9 cellular contexts compared by ENCODE assay signal in genomic region chrX:130118941-130119640, GRCh38. TPM values are rescaled to one million over a fixed set of nuclear protein-coding genes. Genes with fewer than 3 reads are reported as not detected.
DNase-seq lines count a peak whose midpoint lies in the region; ATAC-seq and TF ChIP-seq lines count a peak whose summit lies in the region.
"Had no signal": no experiment of that assay in that cellular context is flagged by ENCODE, and none has a peak within 500 bp of the region (broad histone marks: within the 10 kb centered on the region; RNA-seq: fewer than 3 reads in every experiment).

No MANE protein-coding gene starts in this region.

- no peaks in the 10 kb centered on the region for H3K36me3 ChIP-seq in thoracic aorta
- H3K36me3 ChIP-seq in upper lobe of right lung: no peaks in the 10 kb centered on the region

- TF ChIP-seq CTCF in RWPE1 (conservative IDR thresholded peaks at IDR 0.05; ENCODE audit: low read depth) (no peak), foreskin keratinocyte (conservative IDR thresholded peaks at IDR 0.05) (no peak), thoracic aorta (IDR thresholded peaks at IDR 0.05) (no peak), upper lobe of right lung (IDR thresholded peaks at IDR 0.05) (no peak)

- H3K4me1 ChIP-seq in foreskin keratinocyte: peaks cover 17% of the 10 kb centered on the region
- peaks cover 0 to 11% of the 10 kb centered on the region in 2 donors for H3K4me1 ChIP-seq in thoracic aorta (ENCODE audit: control insufficient read depth in 1 of 2, low read depth in 2 of 2)
- peaks cover 4% of the 10 kb centered on the region for H3K4me1 ChIP-seq in upper lobe of right lung

- no peak overlapping the region for H3K27ac Mint-ChIP-seq in activated naive CD4-positive, alpha-beta T cell treated with anti-CD3 and anti-CD28 coated beads, Interleukin-2, amount 10 ng/mL, durations not matched to agents 7 days and 5 days

- H3K27me3 ChIP-seq in foreskin keratinocyte (no peaks in the 10 kb centered on the region), thoracic aorta (replicated peaks; ENCODE audit: insufficient read depth) (no peaks in the 10 kb centered on the region), upper lobe of right lung (no peaks in the 10 kb centered on the region)
- H3K27me3 ChIP-seq: testis had no signal

- H3K27ac ChIP-seq in RWPE1 (peak overlapping the region; percentile 77), foreskin keratinocyte (peak overlapping the region; percentile 94), thoracic aorta (peak overlapping the region; percentile 56 to 71), upper lobe of right lung (no peak overlapping the region)
- H3K27ac ChIP-seq: testis had no signal

- H3K9me3 ChIP-seq in thoracic aorta (no peaks in the 10 kb centered on the region), upper lobe of right lung (no peaks in the 10 kb centered on the region)
- H3K9me3 ChIP-seq: testis had no signal

- H3K4me1 Mint-ChIP-seq in activated naive CD4-positive, alpha-beta T cell treated with anti-CD3 and anti-CD28 coated beads, Interleukin-2, amount 10 ng/mL, durations not matched to agents 7 days and 5 days: peaks cover 18% of the 10 kb centered on the region

- H3K4me3 Mint-ChIP-seq in activated naive CD4-positive, alpha-beta T cell treated with anti-CD3 and anti-CD28 coated beads, Interleukin-2, amount 10 ng/mL, durations not matched to agents 7 days and 5 days: no peak overlapping the region

- DNase-seq in activated naive CD4-positive, alpha-beta T cell treated with Interleukin-2 at 50 U/mL for 16 hours: peak; percentile 7
- DNase-seq in activated naive CD4-positive, alpha-beta T cell treated with anti-CD3 and anti-CD28 coated beads, Interleukin-2, amount 10 ng/mL, durations not matched to agents 7 days and 5 days: no peak
- DNase-seq in RWPE1 (ENCODE audit: low spot score): no peak
- no peak for DNase-seq in foreskin keratinocyte
- no peak for DNase-seq in thoracic aorta (ENCODE audit: low spot score)
- DNase-seq in upper lobe of right lung: no peak
- no peak for DNase-seq in NCI-H2196 treated with DMSO at 0.1 percent for 48 hours (lab: John Stamatoyannopoulos, UW; ENCODE audit: unreplicated experiment)
- DNase-seq: testis had no signal

- POLR2A ChIA-PET in RWPE1 (lab: Yijun Ruan, JAX; ENCODE audit: low non-redundant PET): no interaction called here

- H3K36me3 Mint-ChIP-seq in activated naive CD4-positive, alpha-beta T cell treated with anti-CD3 and anti-CD28 coated beads, Interleukin-2, amount 10 ng/mL, durations not matched to agents 7 days and 5 days: peaks cover 5% of the 10 kb centered on the region

- no peaks in the 10 kb centered on the region for H3K9me3 Mint-ChIP-seq in activated naive CD4-positive, alpha-beta T cell treated with anti-CD3 and anti-CD28 coated beads, Interleukin-2, amount 10 ng/mL, durations not matched to agents 7 days and 5 days

- ATAC-seq in foreskin keratinocyte (peak; percentile 30), thoracic aorta (ENCODE audit: insufficient number of reproducible peaks, low FRiP score, low read depth) (no peak), upper lobe of right lung (no peak), HG02642 (IDR thresholded peaks at IDR 0.05; ENCODE audit: poor library complexity, unreplicated experiment) (no peak)

- H3K4me3 ChIP-seq in thoracic aorta: no peak overlapping the region
- no peak overlapping the region for H3K4me3 ChIP-seq in upper lobe of right lung
- H3K4me3 ChIP-seq: testis had no signal

- intact Hi-C loops in upper lobe of right lung (cut with DNase I): no loop called here

- peaks cover 12% of the 10 kb centered on the region for H3K27me3 Mint-ChIP-seq in activated naive CD4-positive, alpha-beta T cell treated with anti-CD3 and anti-CD28 coated beads, Interleukin-2, amount 10 ng/mL, durations not matched to agents 7 days and 5 days

- CTCF ChIA-PET in activated naive CD4-positive, alpha-beta T cell treated with anti-CD3 and anti-CD28 coated beads, Interleukin-2, amount 10 ng/mL, durations not matched to agents 7 days and 5 days (lab: Charles Lee): interaction anchor here (0.8 to 5.3 kb wide), 4 partner anchors 14 to 50 kb away, joined by 3 to 68 read pairs (median 4); no protein-coding TSS in a partner anchor
- CTCF ChIA-PET in RWPE1 (lab: Yijun Ruan, JAX): interaction anchor here (1.0 to 1.4 kb wide), 3 partner anchors 10 to 54 kb away, joined by 3 to 6 read pairs (median 3); no protein-coding TSS in a partner anchor

RNA-seq across cellular contexts. Expression of gene ELF4, which starts 8.8 kb away (rescaled TPM):
- total RNA-seq in foreskin keratinocyte (26.5 and 27.8 TPM in 2 replicates), thoracic aorta (10 to 100 TPM; 11.1 to 16.9 TPM), upper lobe of right lung (23.8 TPM)
- 13.9 and 15.9 TPM in 2 replicates for polyA plus RNA-seq in foreskin keratinocyte

RNA-seq across cellular contexts. Expression of gene AIFM1, which starts 46.5 kb away (rescaled TPM):
- total RNA-seq in foreskin keratinocyte (35.7 and 37.9 TPM in 2 replicates), thoracic aorta (10 to 100 TPM; 11.4 to 13.6 TPM), upper lobe of right lung (23.2 TPM)
- polyA plus RNA-seq in foreskin keratinocyte: 37.7 and 38.0 TPM in 2 replicates

RNA-seq across cellular contexts. Expression of gene RAB33A, which starts 52.7 kb away (rescaled TPM):
- 0.10 TPM in 1 of 2 replicates, not detected in the other for total RNA-seq in foreskin keratinocyte
- polyA plus RNA-seq in foreskin keratinocyte: 0.10 and 0.16 TPM in 2 replicates
- not detected for total RNA-seq in thoracic aorta
- 0.75 TPM for total RNA-seq in upper lobe of right lung
